1 cellular context compared by ENCODE assay signal in genomic region chr9:36297798-36298197, GRCh38.
TF ChIP-seq lines count a peak whose summit lies in the region.

No MANE protein-coding gene starts in this region.

TF ChIP-seq in HCT116, 20 proteins besides CTCF, POLR2A, EP300 and RAD21 (continued from another document):
- TF ChIP-seq REST (IDR thresholded peaks at IDR 0.05; ENCODE audit: low read depth) (no peak), POLR2AphosphoS5 (IDR thresholded peaks at IDR 0.05; ENCODE audit: low read depth, low read length) (no peak), ZNF274 (IDR thresholded peaks at IDR 0.05; ENCODE audit: low read depth, low read length) (no peak), EZH2 (IDR thresholded peaks at IDR 0.05) (no peak), SP1 (IDR thresholded peaks at IDR 0.05; ENCODE audit: low read depth) (no peak), EGR1 (IDR thresholded peaks at IDR 0.05; ENCODE audit: low read depth) (no peak), JUND (IDR thresholded peaks at IDR 0.05) (no peak), ELF1 (IDR thresholded peaks at IDR 0.05; ENCODE audit: borderline replicate concordance, low read depth) (no peak), ATF3 (IDR thresholded peaks at IDR 0.05) (no peak)
